8 cellular contexts compared by ENCODE assay signal in genomic region chr14:91509878-91510170, GRCh38. TPM values are rescaled to one million over a fixed set of nuclear protein-coding genes. Genes with fewer than 3 reads are reported as not detected.
DNase-seq lines count a peak whose midpoint lies in the region; ATAC-seq and TF ChIP-seq lines count a peak whose summit lies in the region.

No MANE protein-coding gene starts in this region.

- WGBS in esophagus squamous epithelium, 2 donors = 0% methylated on average over 2 of the region's 34 CpGs; no CpG with 5 or more reads in 1 of the 2 donors

- ATAC-seq in HG02938 (IDR thresholded peaks at IDR 0.05; ENCODE audit: unreplicated experiment) (peak; percentile 23), RWPE2 (ENCODE audit: low read depth) (peak; percentile 30)

- H3K4me1 ChIP-seq in RWPE2 (ENCODE audit: insufficient read depth, poor library complexity, severe bottlenecking) = peaks cover 4% of the 10 kb centered on the region
- peaks cover 3 to 46% (median 17%) of the 10 kb centered on the region in 3 donors for H3K4me1 ChIP-seq in esophagus squamous epithelium
- H3K4me1 ChIP-seq in osteoblast (ENCODE audit: insufficient read depth, low read length) = peaks cover 8% of the 10 kb centered on the region

- H3K36me3 ChIP-seq in RWPE2 (ENCODE audit: low read depth) = peaks cover 38% of the 10 kb centered on the region
- H3K36me3 ChIP-seq in esophagus squamous epithelium = peaks cover 0 to 20% (median 0%) of the 10 kb centered on the region in 3 donors
- H3K36me3 ChIP-seq in osteoblast (ENCODE audit: insufficient read depth, low read length) = no peaks in the 10 kb centered on the region

- H3K4me3 ChIP-seq in RWPE2 (ENCODE audit: severe bottlenecking) = peak overlapping the region; percentile 78
- H3K4me3 ChIP-seq in esophagus squamous epithelium = peak overlapping the region; percentile 91 to 99 (median 94)
- peak overlapping the region; percentile 92 for H3K4me3 ChIP-seq in osteoblast (ENCODE audit: insufficient read depth, low read length)

- H3K4me1 Mint-ChIP-seq in activated T-cell treated with anti-CD3 and anti-CD28 coated beads, Interleukin-2, amount 50 U/mL, for 24 hours (ENCODE audit: low read depth) = peaks cover 27% of the 10 kb centered on the region

- H3K9me3 ChIP-seq in RWPE2 (ENCODE audit: severe bottlenecking) = no peaks in the 10 kb centered on the region
- no peaks in the 10 kb centered on the region for H3K9me3 ChIP-seq in esophagus squamous epithelium
- no peaks in the 10 kb centered on the region for H3K9me3 ChIP-seq in osteoblast (ENCODE audit: low read depth, low read length)

- H3K27ac Mint-ChIP-seq in activated T-cell treated with anti-CD3 and anti-CD28 coated beads, Interleukin-2, amount 50 U/mL, for 24 hours = peak overlapping the region; percentile 100

- DNase-seq in activated T-cell treated with anti-CD3 and anti-CD28 coated beads, Interleukin-2, amount 50 U/mL, for 24 hours = no peak
- DNase-seq in activated T-cell treated with anti-CD3 and anti-CD28 coated beads, Interleukin-2, amount 50 U/mL, for 48 hours = no peak
- DNase-seq in RWPE2 (ENCODE audit: low spot score) (no peak), esophagus squamous epithelium (lab: John Stamatoyannopoulos, UW) (no peak), osteoblast (ENCODE audit: insufficient read length, low spot score, missing footprints) (no peak), UCSD-AML1 (lab: John Stamatoyannopoulos, UW; ENCODE audit: unreplicated experiment) (no peak), cerebellum (ENCODE audit: low spot score) (no peak)

- H3K4me3 Mint-ChIP-seq in activated T-cell treated with anti-CD3 and anti-CD28 coated beads, Interleukin-2, amount 50 U/mL, for 24 hours = peak overlapping the region; percentile 93

- H3K27ac ChIP-seq in RWPE2 (ENCODE audit: poor library complexity, severe bottlenecking) (peak overlapping the region; percentile 89), esophagus squamous epithelium (peak overlapping the region; percentile 95 to 100 (median 99)), osteoblast (ENCODE audit: low read depth, low read length) (peak overlapping the region; percentile 89)

- H3K36me3 Mint-ChIP-seq in activated T-cell treated with anti-CD3 and anti-CD28 coated beads, Interleukin-2, amount 50 U/mL, for 24 hours (ENCODE audit: low read depth) = peaks cover 51% of the 10 kb centered on the region

- H3K27me3 Mint-ChIP-seq in activated T-cell treated with anti-CD3 and anti-CD28 coated beads, Interleukin-2, amount 50 U/mL, for 24 hours = no peaks in the 10 kb centered on the region

- H3K9me3 Mint-ChIP-seq in activated T-cell treated with anti-CD3 and anti-CD28 coated beads, Interleukin-2, amount 50 U/mL, for 24 hours = no peaks in the 10 kb centered on the region

- H3K27me3 ChIP-seq in RWPE2 (ENCODE audit: insufficient read depth, poor library complexity, severe bottlenecking) (no peaks in the 10 kb centered on the region), esophagus squamous epithelium (no peaks in the 10 kb centered on the region), osteoblast (ENCODE audit: insufficient read depth, low read length) (no peaks in the 10 kb centered on the region)

- no peak for TF ChIP-seq POLR2A in esophagus squamous epithelium (IDR thresholded peaks at IDR 0.05)

- peak overlapping the region; percentile 87 for H2AFZ ChIP-seq in osteoblast (ENCODE audit: low read length)

- H3K4me2 ChIP-seq in osteoblast (ENCODE audit: insufficient read depth, low read length) = peak overlapping the region; percentile 81

- peaks cover 46% of the 10 kb centered on the region for H3K79me2 ChIP-seq in osteoblast (ENCODE audit: insufficient read depth, low read length)

- intact Hi-C loops in esophagus squamous epithelium (cut with DNase I) = no loop called here

- peaks cover 35% of the 10 kb centered on the region for H4K20me1 ChIP-seq in osteoblast (ENCODE audit: insufficient read depth, low read length)

- TF ChIP-seq CTCF in RWPE2 (IDR thresholded peaks at IDR 0.05; ENCODE audit: poor library complexity, severe bottlenecking) = no peak
- peak in 1 of 6 experiments; percentile 1 for TF ChIP-seq CTCF in esophagus squamous epithelium (IDR thresholded peaks at IDR 0.05)
- TF ChIP-seq CTCF in osteoblast (IDR thresholded peaks at IDR 0.05; ENCODE audit: extremely low read depth, low read depth, low read length) = no peak

RNA-seq across cellular contexts. Expression of gene PPP4R3A, which starts 0.3 kb away (rescaled TPM):
- 10 to 100 TPM; 48.3 to 91.9 (median 71.5) TPM for total RNA-seq in esophagus squamous epithelium
- total RNA-seq in osteoblast = 43.4 and 49.2 TPM in 2 replicates
- 98.6 TPM for total RNA-seq in cerebellum
